ENCODE assay signal across 2 cellular contexts in the genomic region with DNA sequence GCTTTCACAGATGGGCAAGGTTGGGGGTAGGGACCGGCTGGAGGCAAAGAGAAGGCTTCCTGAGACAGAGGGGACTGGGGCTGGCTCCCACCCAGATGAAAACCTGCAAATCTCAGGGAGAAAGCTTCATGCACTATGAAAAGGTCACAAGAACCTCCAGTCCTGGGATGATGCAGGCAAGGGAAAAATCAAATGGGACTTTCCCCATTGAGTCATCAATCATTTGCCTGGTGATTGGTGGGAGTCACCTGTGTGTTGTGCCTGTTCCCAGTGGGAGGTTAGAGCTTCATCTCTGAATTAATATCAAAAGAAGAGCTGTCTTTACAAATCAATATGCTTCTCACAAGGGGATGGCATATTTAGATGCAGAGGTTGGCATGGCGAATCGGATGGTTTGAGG.
A peak's percentile ranks its signal among the peaks of the same experiment; 100 is the strongest.
TF ChIP-seq lines count a peak whose summit lies in the region.

No MANE protein-coding gene starts in this region.

TF ChIP-seq in HEK293T, 16 proteins besides CTCF, POLR2A, EP300 and RAD21:
- TF ChIP-seq, protein P1, sequence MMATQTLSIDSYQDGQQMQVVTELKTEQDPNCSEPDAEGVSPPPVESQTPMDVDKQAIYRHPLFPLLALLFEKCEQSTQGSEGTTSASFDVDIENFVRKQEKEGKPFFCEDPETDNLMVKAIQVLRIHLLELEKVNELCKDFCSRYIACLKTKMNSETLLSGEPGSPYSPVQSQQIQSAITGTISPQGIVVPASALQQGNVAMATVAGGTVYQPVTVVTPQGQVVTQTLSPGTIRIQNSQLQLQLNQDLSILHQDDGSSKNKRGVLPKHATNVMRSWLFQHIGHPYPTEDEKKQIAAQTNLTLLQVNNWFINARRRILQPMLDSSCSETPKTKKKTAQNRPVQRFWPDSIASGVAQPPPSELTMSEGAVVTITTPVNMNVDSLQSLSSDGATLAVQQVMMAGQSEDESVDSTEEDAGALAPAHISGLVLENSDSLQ (IDR thresholded peaks at IDR 0.05) = peak; percentile 39; the same call in 1 of the 2 replicates
- TF ChIP-seq ELF4 (IDR thresholded peaks at IDR 0.05) (no peak), ZNF384 (IDR thresholded peaks at IDR 0.05) (no peak)

TF ChIP-seq in GM12878, 131 proteins besides CTCF, POLR2A, EP300 and RAD21 (continued from another document):
- TF ChIP-seq, protein P2, sequence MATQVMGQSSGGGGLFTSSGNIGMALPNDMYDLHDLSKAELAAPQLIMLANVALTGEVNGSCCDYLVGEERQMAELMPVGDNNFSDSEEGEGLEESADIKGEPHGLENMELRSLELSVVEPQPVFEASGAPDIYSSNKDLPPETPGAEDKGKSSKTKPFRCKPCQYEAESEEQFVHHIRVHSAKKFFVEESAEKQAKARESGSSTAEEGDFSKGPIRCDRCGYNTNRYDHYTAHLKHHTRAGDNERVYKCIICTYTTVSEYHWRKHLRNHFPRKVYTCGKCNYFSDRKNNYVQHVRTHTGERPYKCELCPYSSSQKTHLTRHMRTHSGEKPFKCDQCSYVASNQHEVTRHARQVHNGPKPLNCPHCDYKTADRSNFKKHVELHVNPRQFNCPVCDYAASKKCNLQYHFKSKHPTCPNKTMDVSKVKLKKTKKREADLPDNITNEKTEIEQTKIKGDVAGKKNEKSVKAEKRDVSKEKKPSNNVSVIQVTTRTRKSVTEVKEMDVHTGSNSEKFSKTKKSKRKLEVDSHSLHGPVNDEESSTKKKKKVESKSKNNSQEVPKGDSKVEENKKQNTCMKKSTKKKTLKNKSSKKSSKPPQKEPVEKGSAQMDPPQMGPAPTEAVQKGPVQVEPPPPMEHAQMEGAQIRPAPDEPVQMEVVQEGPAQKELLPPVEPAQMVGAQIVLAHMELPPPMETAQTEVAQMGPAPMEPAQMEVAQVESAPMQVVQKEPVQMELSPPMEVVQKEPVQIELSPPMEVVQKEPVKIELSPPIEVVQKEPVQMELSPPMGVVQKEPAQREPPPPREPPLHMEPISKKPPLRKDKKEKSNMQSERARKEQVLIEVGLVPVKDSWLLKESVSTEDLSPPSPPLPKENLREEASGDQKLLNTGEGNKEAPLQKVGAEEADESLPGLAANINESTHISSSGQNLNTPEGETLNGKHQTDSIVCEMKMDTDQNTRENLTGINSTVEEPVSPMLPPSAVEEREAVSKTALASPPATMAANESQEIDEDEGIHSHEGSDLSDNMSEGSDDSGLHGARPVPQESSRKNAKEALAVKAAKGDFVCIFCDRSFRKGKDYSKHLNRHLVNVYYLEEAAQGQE (IDR thresholded peaks at IDR 0.05; ENCODE audit: low read depth, low read length) = no peak
- TF ChIP-seq PAX5 (IDR thresholded peaks at IDR 0.05; ENCODE audit: borderline replicate concordance, low read depth, low read length) (no peak), CHD4 (IDR thresholded peaks at IDR 0.05) (no peak), CREM (IDR thresholded peaks at IDR 0.05; ENCODE audit: low read depth) (no peak), RBBP5 (conservative IDR thresholded peaks at IDR 0.05) (no peak), SP1 (IDR thresholded peaks at IDR 0.05; ENCODE audit: low read depth, low read length) (no peak), IRF4 (IDR thresholded peaks at IDR 0.05; ENCODE audit: low read depth, low read length) (no peak), MYC (IDR thresholded peaks at IDR 0.05; ENCODE audit: insufficient read depth, insufficient read length, insufficient replicate concordance, low read length, severe bottlenecking) (no peak), POLR2AphosphoS2 (IDR thresholded peaks at IDR 0.05; ENCODE audit: low read depth, low read length) (no peak), ZNF622 (IDR thresholded peaks at IDR 0.05) (no peak), FOXK2 (IDR thresholded peaks at IDR 0.05) (no peak), CBX5 (IDR thresholded peaks at IDR 0.05; ENCODE audit: low read depth) (no peak), MTA2 (IDR thresholded peaks at IDR 0.05; ENCODE audit: low read depth) (no peak), BMI1 (IDR thresholded peaks at IDR 0.05; ENCODE audit: borderline replicate concordance) (no peak)
- TF ChIP-seq, protein P3, sequence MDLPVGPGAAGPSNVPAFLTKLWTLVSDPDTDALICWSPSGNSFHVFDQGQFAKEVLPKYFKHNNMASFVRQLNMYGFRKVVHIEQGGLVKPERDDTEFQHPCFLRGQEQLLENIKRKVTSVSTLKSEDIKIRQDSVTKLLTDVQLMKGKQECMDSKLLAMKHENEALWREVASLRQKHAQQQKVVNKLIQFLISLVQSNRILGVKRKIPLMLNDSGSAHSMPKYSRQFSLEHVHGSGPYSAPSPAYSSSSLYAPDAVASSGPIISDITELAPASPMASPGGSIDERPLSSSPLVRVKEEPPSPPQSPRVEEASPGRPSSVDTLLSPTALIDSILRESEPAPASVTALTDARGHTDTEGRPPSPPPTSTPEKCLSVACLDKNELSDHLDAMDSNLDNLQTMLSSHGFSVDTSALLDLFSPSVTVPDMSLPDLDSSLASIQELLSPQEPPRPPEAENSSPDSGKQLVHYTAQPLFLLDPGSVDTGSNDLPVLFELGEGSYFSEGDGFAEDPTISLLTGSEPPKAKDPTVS (IDR thresholded peaks at IDR 0.05; ENCODE audit: low read depth, low read length) = no peak
- TF ChIP-seq, protein P4, sequence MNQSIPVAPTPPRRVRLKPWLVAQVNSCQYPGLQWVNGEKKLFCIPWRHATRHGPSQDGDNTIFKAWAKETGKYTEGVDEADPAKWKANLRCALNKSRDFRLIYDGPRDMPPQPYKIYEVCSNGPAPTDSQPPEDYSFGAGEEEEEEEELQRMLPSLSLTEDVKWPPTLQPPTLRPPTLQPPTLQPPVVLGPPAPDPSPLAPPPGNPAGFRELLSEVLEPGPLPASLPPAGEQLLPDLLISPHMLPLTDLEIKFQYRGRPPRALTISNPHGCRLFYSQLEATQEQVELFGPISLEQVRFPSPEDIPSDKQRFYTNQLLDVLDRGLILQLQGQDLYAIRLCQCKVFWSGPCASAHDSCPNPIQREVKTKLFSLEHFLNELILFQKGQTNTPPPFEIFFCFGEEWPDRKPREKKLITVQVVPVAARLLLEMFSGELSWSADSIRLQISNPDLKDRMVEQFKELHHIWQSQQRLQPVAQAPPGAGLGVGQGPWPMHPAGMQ (IDR thresholded peaks at IDR 0.05; ENCODE audit: borderline replicate concordance) = no peak
- TF ChIP-seq, protein P5, sequence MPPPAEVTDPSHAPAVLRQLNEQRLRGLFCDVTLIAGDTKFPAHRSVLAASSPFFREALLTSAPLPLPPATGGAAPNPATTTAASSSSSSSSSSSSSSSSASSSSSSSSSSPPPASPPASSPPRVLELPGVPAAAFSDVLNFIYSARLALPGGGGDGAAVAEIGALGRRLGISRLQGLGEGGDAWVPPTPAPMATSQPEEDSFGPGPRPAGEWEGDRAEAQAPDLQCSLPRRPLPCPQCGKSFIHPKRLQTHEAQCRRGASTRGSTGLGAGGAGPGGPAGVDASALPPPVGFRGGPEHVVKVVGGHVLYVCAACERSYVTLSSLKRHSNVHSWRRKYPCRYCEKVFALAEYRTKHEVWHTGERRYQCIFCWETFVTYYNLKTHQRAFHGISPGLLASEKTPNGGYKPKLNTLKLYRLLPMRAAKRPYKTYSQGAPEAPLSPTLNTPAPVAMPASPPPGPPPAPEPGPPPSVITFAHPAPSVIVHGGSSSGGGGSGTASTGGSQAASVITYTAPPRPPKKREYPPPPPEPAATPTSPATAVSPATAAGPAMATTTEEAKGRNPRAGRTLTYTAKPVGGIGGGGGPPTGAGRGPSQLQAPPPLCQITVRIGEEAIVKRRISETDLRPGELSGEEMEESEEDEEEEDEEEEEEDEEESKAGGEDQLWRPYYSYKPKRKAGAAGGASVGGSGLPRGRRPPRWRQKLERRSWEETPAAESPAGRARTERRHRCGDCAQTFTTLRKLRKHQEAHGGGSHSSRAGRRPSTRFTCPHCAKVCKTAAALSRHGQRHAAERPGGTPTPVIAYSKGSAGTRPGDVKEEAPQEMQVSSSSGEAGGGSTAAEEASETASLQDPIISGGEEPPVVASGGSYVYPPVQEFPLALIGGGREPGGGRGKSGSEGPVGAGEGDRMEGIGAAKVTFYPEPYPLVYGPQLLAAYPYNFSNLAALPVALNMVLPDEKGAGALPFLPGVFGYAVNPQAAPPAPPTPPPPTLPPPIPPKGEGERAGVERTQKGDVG (CRISPR knock-in tag; IDR thresholded peaks at IDR 0.05) = no peak
- TF ChIP-seq, protein P6, sequence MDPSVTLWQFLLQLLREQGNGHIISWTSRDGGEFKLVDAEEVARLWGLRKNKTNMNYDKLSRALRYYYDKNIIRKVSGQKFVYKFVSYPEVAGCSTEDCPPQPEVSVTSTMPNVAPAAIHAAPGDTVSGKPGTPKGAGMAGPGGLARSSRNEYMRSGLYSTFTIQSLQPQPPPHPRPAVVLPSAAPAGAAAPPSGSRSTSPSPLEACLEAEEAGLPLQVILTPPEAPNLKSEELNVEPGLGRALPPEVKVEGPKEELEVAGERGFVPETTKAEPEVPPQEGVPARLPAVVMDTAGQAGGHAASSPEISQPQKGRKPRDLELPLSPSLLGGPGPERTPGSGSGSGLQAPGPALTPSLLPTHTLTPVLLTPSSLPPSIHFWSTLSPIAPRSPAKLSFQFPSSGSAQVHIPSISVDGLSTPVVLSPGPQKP (IDR thresholded peaks at IDR 0.05; ENCODE audit: low read depth, low read length) = no peak
- TF ChIP-seq, protein P7, sequence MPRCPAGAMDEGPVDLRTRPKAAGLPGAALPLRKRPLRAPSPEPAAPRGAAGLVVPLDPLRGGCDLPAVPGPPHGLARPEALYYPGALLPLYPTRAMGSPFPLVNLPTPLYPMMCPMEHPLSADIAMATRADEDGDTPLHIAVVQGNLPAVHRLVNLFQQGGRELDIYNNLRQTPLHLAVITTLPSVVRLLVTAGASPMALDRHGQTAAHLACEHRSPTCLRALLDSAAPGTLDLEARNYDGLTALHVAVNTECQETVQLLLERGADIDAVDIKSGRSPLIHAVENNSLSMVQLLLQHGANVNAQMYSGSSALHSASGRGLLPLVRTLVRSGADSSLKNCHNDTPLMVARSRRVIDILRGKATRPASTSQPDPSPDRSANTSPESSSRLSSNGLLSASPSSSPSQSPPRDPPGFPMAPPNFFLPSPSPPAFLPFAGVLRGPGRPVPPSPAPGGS (IDR thresholded peaks at IDR 0.05; ENCODE audit: borderline replicate concordance, insufficient read depth, low read depth, low read length, poor library complexity, severe bottlenecking) = no peak
